ENCODE assay signal across 1 cellular context in genomic region chr12:4539167-4539870, GRCh38.
TF ChIP-seq lines count a peak whose summit lies in the region.

No MANE protein-coding gene starts in this region.

TF ChIP-seq in IMR-90, 13 proteins besides CTCF, POLR2A, EP300 and RAD21 (continued from another document):
- TF ChIP-seq NFE2L2 (IDR thresholded peaks at IDR 0.05; ENCODE audit: low read depth, low read length), result no peak
- no peak for TF ChIP-seq CEBPB (IDR thresholded peaks at IDR 0.05; ENCODE audit: low read depth, low read length)
- no peak for TF ChIP-seq RFX5 (IDR thresholded peaks at IDR 0.05; ENCODE audit: low read depth, low read length)
